In the genomic region with DNA sequence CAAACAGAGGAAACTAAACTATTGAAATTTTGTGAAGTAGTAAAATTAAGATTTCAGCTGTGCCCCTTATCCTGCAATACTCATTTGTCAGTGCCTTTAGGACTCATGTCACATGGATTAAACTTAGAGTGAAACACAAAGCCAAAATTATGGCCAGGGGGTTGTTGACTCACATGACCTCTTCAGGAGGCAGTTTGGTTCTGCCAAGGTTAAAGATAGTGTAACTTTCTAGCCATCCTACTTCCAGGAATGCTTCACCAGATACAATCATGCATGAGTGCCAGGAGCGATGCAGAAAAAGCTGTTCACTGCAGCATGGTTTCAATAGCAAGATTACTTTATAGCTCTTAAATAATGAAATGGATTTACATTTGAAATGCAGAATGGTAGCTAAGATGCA, we compare ENCODE assay signal across 8 cellular contexts. TPM values are rescaled to one million over a fixed set of nuclear protein-coding genes. Genes with fewer than 3 reads are reported as not detected.
"Had no signal": no experiment of that assay in that cellular context is flagged by ENCODE, and none has a peak within 500 bp of the region (broad histone marks: within the 10 kb centered on the region; RNA-seq: fewer than 3 reads in every experiment).

No MANE protein-coding gene starts in this region.

RNA-seq across cellular contexts. Expression of a gene that starts 41.9 kb away (rescaled TPM):
- total RNA-seq: LHCN-M2, MCF 10A, NCI-H460, OCI-LY7, PC-9, RPMI7951, SJCRH30, SK-MEL-5 had no signal
